In genomic region chr2:157934684-157935377, GRCh38 we compare ENCODE assay signal across 33 cellular contexts.
"Had no signal": no experiment of that assay in that cellular context is flagged by ENCODE, and none has a peak within 500 bp of the region (broad histone marks: within the 10 kb centered on the region; RNA-seq: fewer than 3 reads in every experiment).

No MANE protein-coding gene starts in this region.

- H3K27ac Mint-ChIP-seq: activated B cell treated with CpG ODN at 0.5 μM for 24 hours; activated CD4-positive, alpha-beta memory T cell treated with anti-CD3 and anti-CD28 coated beads, Interleukin-2, amount 10 ng/mL, durations not matched to agents 7 days and 5 days; activated CD8-positive, alpha-beta memory T cell treated with anti-CD3 and anti-CD28 coated beads, Interleukin-2, amount 10 ng/mL, durations not matched to agents 7 days and 5 days; activated naive CD4-positive, alpha-beta T cell treated with anti-CD3 and anti-CD28 coated beads, Interleukin-2, amount 10 ng/mL, durations not matched to agents 7 days and 5 days; activated naive CD8-positive, alpha-beta T cell; activated naive CD8-positive, alpha-beta T cell treated with anti-CD3 and anti-CD28 coated beads, Interleukin-2, amount 50 U/mL, for 24 hours; brain had no signal

- ATAC-seq: activated CD8-positive, alpha-beta memory T cell treated with anti-CD3 and anti-CD28 coated beads, Interleukin-2, amount 10 ng/mL, durations not matched to agents 7 days and 5 days; activated naive CD8-positive, alpha-beta T cell treated with anti-CD3 and anti-CD28 coated beads, Interleukin-2, amount 50 U/mL, for 24 hours had no signal

- DNase-seq: activated B cell treated with CpG ODN at 0.5 μM for 24 hours; activated CD4-positive, alpha-beta memory T cell treated with anti-CD3 and anti-CD28 coated beads, Interleukin-2, amount 10 ng/mL, durations not matched to agents 7 days and 5 days; activated CD4-positive, alpha-beta T cell treated with anti-CD3 and anti-CD28 coated beads for 1 hour; activated CD4-positive, alpha-beta T cell treated with anti-CD3 and anti-CD28 coated beads for 48 hours; activated CD8-positive, alpha-beta memory T cell treated with anti-CD3 and anti-CD28 coated beads for 24 hours; activated CD8-positive, alpha-beta memory T cell treated with anti-CD3 and anti-CD28 coated beads, Interleukin-2, amount 10 ng/mL, durations not matched to agents 7 days and 5 days; activated CD8-positive, alpha-beta memory T cell treated with anti-CD3 and anti-CD28 coated beads, Interleukin-2, amount 50 U/mL, for 48 hours; activated effector memory CD4-positive, alpha-beta T cell treated with Interleukin-2 at 50 U/mL for 16 hours; activated naive CD4-positive, alpha-beta T cell treated with anti-CD3 and anti-CD28 coated beads, Interleukin-2, amount 10 ng/mL, durations not matched to agents 7 days and 5 days; activated naive CD8-positive, alpha-beta T cell treated with anti-CD3 and anti-CD28 coated beads, Interleukin-2, amount 50 U/mL, for 24 hours; activated T-cell treated with anti-CD3 and anti-CD28 coated beads, Interleukin-2, amount 50 U/mL, for 48 hours; anterior cingulate cortex; caudate nucleus; IMR-90; Karpas-422; KBM-7; NCI-H1105; NCI-H1436; NCI-H1694; NCI-H1930; NCI-H2081 treated with DMSO at 0.1 percent for 48 hours; NCI-H510A; NCI-H526; NCI-H748 treated with DMSO at 0.1 percent for 48 hours; NK-92 treated with Interleukin-12 subunit alpha and Interleukin-12 subunit beta, amount 100 ng/mL, for 24 hours; SHP77; SJCRH30; T1000 had no signal

- H3K4me1 ChIP-seq: SJCRH30 had no signal

- H3K27ac ChIP-seq: SJCRH30, SK-N-MC, VCaP had no signal

- H3K4me1 Mint-ChIP-seq: activated B cell treated with CpG ODN at 0.5 μM for 24 hours; activated CD4-positive, alpha-beta memory T cell treated with anti-CD3 and anti-CD28 coated beads, Interleukin-2, amount 10 ng/mL, durations not matched to agents 7 days and 5 days; activated CD8-positive, alpha-beta memory T cell treated with anti-CD3 and anti-CD28 coated beads, Interleukin-2, amount 10 ng/mL, durations not matched to agents 7 days and 5 days had no signal

- FAIRE-seq: bronchial epithelial cell had no signal

- H3K4me3 ChIP-seq: SJCRH30, SK-N-MC had no signal

- H3K27me3 Mint-ChIP-seq: activated CD4-positive, alpha-beta memory T cell treated with anti-CD3 and anti-CD28 coated beads, Interleukin-2, amount 10 ng/mL, durations not matched to agents 7 days and 5 days; activated CD8-positive, alpha-beta memory T cell treated with anti-CD3 and anti-CD28 coated beads, Interleukin-2, amount 10 ng/mL, durations not matched to agents 7 days and 5 days; activated naive CD8-positive, alpha-beta T cell; activated naive CD8-positive, alpha-beta T cell treated with anti-CD3 and anti-CD28 coated beads, Interleukin-2, amount 50 U/mL, for 24 hours had no signal

- H3K9me3 ChIP-seq: SJCRH30 had no signal

- H3K36me3 ChIP-seq: SJCRH30 had no signal

- H3K4me3 Mint-ChIP-seq: activated B cell treated with CpG ODN at 0.5 μM for 24 hours; activated CD4-positive, alpha-beta memory T cell treated with anti-CD3 and anti-CD28 coated beads, Interleukin-2, amount 10 ng/mL, durations not matched to agents 7 days and 5 days; activated CD8-positive, alpha-beta memory T cell treated with anti-CD3 and anti-CD28 coated beads, Interleukin-2, amount 10 ng/mL, durations not matched to agents 7 days and 5 days; activated naive CD4-positive, alpha-beta T cell treated with anti-CD3 and anti-CD28 coated beads, Interleukin-2, amount 10 ng/mL, durations not matched to agents 7 days and 5 days; activated naive CD8-positive, alpha-beta T cell; activated naive CD8-positive, alpha-beta T cell treated with anti-CD3 and anti-CD28 coated beads, Interleukin-2, amount 50 U/mL, for 24 hours; brain had no signal

- H3K9me3 Mint-ChIP-seq: activated B cell treated with CpG ODN at 0.5 μM for 24 hours; activated CD4-positive, alpha-beta memory T cell treated with anti-CD3 and anti-CD28 coated beads, Interleukin-2, amount 10 ng/mL, durations not matched to agents 7 days and 5 days; activated naive CD4-positive, alpha-beta T cell treated with anti-CD3 and anti-CD28 coated beads, Interleukin-2, amount 10 ng/mL, durations not matched to agents 7 days and 5 days; activated naive CD8-positive, alpha-beta T cell treated with anti-CD3 and anti-CD28 coated beads, Interleukin-2, amount 50 U/mL, for 24 hours had no signal

- H3K27me3 ChIP-seq: SJCRH30 had no signal
